In genomic region chr18:23226930-23227728, GRCh38 we compare ENCODE assay signal across 10 cellular contexts.
A peak's percentile ranks its signal among the peaks of the same experiment; 100 is the strongest.
DNase-seq lines count a peak whose midpoint lies in the region; ATAC-seq, FAIRE-seq and TF ChIP-seq lines count a peak whose summit lies in the region.
"Had no signal": no experiment of that assay in that cellular context is flagged by ENCODE, and none has a peak within 500 bp of the region (broad histone marks: within the 10 kb centered on the region; RNA-seq: fewer than 3 reads in every experiment).

No MANE protein-coding gene starts in this region.

- H3K9me3 Mint-ChIP-seq in astrocyte (ENCODE audit: unreplicated experiment), result no peaks in the 10 kb centered on the region

- H3K27me3 Mint-ChIP-seq in astrocyte (ENCODE audit: low read depth, unreplicated experiment), result no peaks in the 10 kb centered on the region

- no peak overlapping the region for H2AFZ ChIP-seq in astrocyte (ENCODE audit: low read depth, low read length)

- no peaks in the 10 kb centered on the region for H4K20me1 ChIP-seq in astrocyte (ENCODE audit: insufficient read depth, low read length)

- peaks cover 59% of the 10 kb centered on the region for H3K4me1 Mint-ChIP-seq in astrocyte (ENCODE audit: low read depth, unreplicated experiment)

- H3K4me2 ChIP-seq in astrocyte (ENCODE audit: low read length), result peak overlapping the region; percentile 76

- H3K4me3 ChIP-seq in astrocyte (ENCODE audit: insufficient read depth, low read depth, low read length), result no peak overlapping the region
- H3K4me3 ChIP-seq: SK-N-MC had no signal

- H3K27me3 ChIP-seq in astrocyte (ENCODE audit: insufficient read depth, low read length), result no peaks in the 10 kb centered on the region

- DNase-seq in NCI-H2171 treated with DMSO at 0.1 percent for 48 hours (lab: John Stamatoyannopoulos, UW) (peak; percentile 19), NCI-H2171 (lab: John Stamatoyannopoulos, UW) (no peak), astrocyte (ENCODE audit: low read depth) (peak; percentile 94), iris pigment epithelial cell (ENCODE audit: low read depth) (peak; percentile 90), SKM-1 (lab: John Stamatoyannopoulos, UW; ENCODE audit: unreplicated experiment) (no peak), MV-4-11 (lab: John Stamatoyannopoulos, UW) (no peak)

- no peak for ATAC-seq in HG03280 (IDR thresholded peaks at IDR 0.05; ENCODE audit: unreplicated experiment)

- no peaks in the 10 kb centered on the region for H3K9me3 ChIP-seq in astrocyte (ENCODE audit: insufficient read depth, low read depth, low read length)

- H3K27ac Mint-ChIP-seq in astrocyte (ENCODE audit: unreplicated experiment), result peak overlapping the region; percentile 91

- TF ChIP-seq CTCF in astrocyte (IDR thresholded peaks at IDR 0.05; ENCODE audit: insufficient read depth, low read depth, low read length), result no peak

- H3K79me2 ChIP-seq in astrocyte (ENCODE audit: insufficient read depth, low read length), result no peaks in the 10 kb centered on the region

- no peak overlapping the region for H3K4me3 Mint-ChIP-seq in astrocyte (ENCODE audit: unreplicated experiment)

- no peak for FAIRE-seq in astrocyte (lab: Jason Lieb, UNC)
- FAIRE-seq: A204.1 had no signal

- H3K36me3 Mint-ChIP-seq in astrocyte (ENCODE audit: low read depth, unreplicated experiment), result peaks cover 5% of the 10 kb centered on the region

- H3K36me3 ChIP-seq in astrocyte (ENCODE audit: insufficient read depth, low read length), result no peaks in the 10 kb centered on the region

- peaks cover 54% of the 10 kb centered on the region for H3K4me1 ChIP-seq in astrocyte (ENCODE audit: insufficient read depth, low read length)

- no peak overlapping the region for H3K9ac ChIP-seq in astrocyte (ENCODE audit: low read length)

- H3K27ac ChIP-seq in astrocyte (ENCODE audit: low read depth, low read length), result peak overlapping the region; percentile 70
- peak overlapping the region; percentile 46 for H3K27ac ChIP-seq in temporal lobe (ENCODE audit: low read depth, low read length)

Comparison
In these comparisons a context has a peak if more than half of its experiments do, and no peak if none do; other contexts are left out.
1. DNase-seq: peak in NCI-H2171 treated with DMSO at 0.1 percent for 48 hours (single experiment), astrocyte (single experiment) and iris pigment epithelial cell (single experiment); none in NCI-H2171 (single experiment), SKM-1 (single experiment) and MV-4-11 (single experiment).